8 cellular contexts compared by ENCODE assay signal in genomic region chr11:34052036-34052607, GRCh38. TPM values are rescaled to one million over a fixed set of nuclear protein-coding genes. Genes with fewer than 3 reads are reported as not detected.
DNase-seq lines count a peak whose midpoint lies in the region; ATAC-seq, FAIRE-seq and TF ChIP-seq lines count a peak whose summit lies in the region.

No MANE protein-coding gene starts in this region.

- CTCF ChIA-PET in A549 (lab: Yijun Ruan, JAX): interaction anchor here (0.6 to 3.1 kb wide), 4 partner anchors 14 to 275 kb away, joined by 3 to 13 read pairs (median 4); no protein-coding TSS in a partner anchor

- TF ChIP-seq EP300 in A549 (IDR thresholded peaks at IDR 0.05): no peak

- peak overlapping the region; percentile 91 for H3K4me3 ChIP-seq in A549

- H3K9me3 ChIP-seq in A549: no peaks in the 10 kb centered on the region

- DNase-seq in A549 (ENCODE audit: low read depth in 1 of 2, low spot score in 1 of 2) (peak; percentile 86 to 91), NCI-H2196 (lab: John Stamatoyannopoulos, UW; ENCODE audit: unreplicated experiment) (peak; percentile 96), caudate nucleus (lab: John Stamatoyannopoulos, UW) (peak in 60 of 61 donors; percentile 6 to 90 (median 74)), islet precursor cell (peak; percentile 92)
- DNase-seq in activated CD4-positive, CD25-positive, alpha-beta regulatory T cell (lab: John Stamatoyannopoulos, UW): peak; percentile 78 to 90 (median 86)
- peak; percentile 95 for DNase-seq in stimulated activated CD4-positive, alpha-beta T cell treated with anti-CD3 and anti-CD28 coated beads, Interleukin-12 subunit alpha, Interleukin-12 subunit beta, amount 100 ng/mL, for 4 hours

- FAIRE-seq in A549 (lab: Jason Lieb, UNC): no peak

- H3K4me2 ChIP-seq in A549: peak overlapping the region; percentile 85

- peaks cover 38% of the 10 kb centered on the region for H3K4me1 ChIP-seq in A549

- peak; percentile 56 for TF ChIP-seq POLR2A in A549 (IDR thresholded peaks at IDR 0.05; ENCODE audit: low read length)

- no peak for TF ChIP-seq RAD21 in A549 (conservative IDR thresholded peaks at IDR 0.05 in 1 of 2, IDR thresholded peaks at IDR 0.05 in 1 of 2)

- H3K27ac ChIP-seq in A549: peak overlapping the region; percentile 98 to 100
- H3K27ac ChIP-seq in caudate nucleus (ENCODE audit: low read depth, low read length): peak overlapping the region; percentile 100

- 0% methylated on average over 24 of the region's 82 CpGs for WGBS in A549 (ENCODE audit: missing lambda C conversion rate)

- peak; percentile 77 to 81 for ATAC-seq in A549
- peak; percentile 29 for ATAC-seq in GM18858 (IDR thresholded peaks at IDR 0.05; ENCODE audit: unreplicated experiment)
- ATAC-seq in HG03066 (IDR thresholded peaks at IDR 0.05; ENCODE audit: low read depth, unreplicated experiment): peak; percentile 55

- TF ChIP-seq CTCF in A549 (IDR thresholded peaks at IDR 0.05): no peak

- POLR2A ChIA-PET in A549 (lab: Yijun Ruan, JAX): interaction anchor here (1.0 to 1.8 kb wide), 8 partner anchors 7 to 53 kb away, joined by 3 to 11 read pairs (median 6); partner anchors contain the start of gene NAT10

TF ChIP-seq in A549, 52 proteins besides CTCF, POLR2A, EP300 and RAD21:
- TF ChIP-seq MAZ (IDR thresholded peaks at IDR 0.05; ENCODE audit: borderline replicate concordance, low read depth, low read length) (0 out of 2 replicates have a peak, but pooled peaks have one; percentile 39), GATA3 (IDR thresholded peaks at IDR 0.05; ENCODE audit: borderline replicate concordance) (peak; percentile 46; the same call in 1 of the 2 replicates), RARB (CRISPR knock-in tag; IDR thresholded peaks at IDR 0.05) (no peak), BHLHE40 (IDR thresholded peaks at IDR 0.05; ENCODE audit: low read depth, low read length) (no peak), FOSB (CRISPR knock-in tag; IDR thresholded peaks at IDR 0.05) (no peak), MYC (IDR thresholded peaks at IDR 0.05; ENCODE audit: borderline replicate concordance, low read length) (peak; percentile 68; the same call in 1 of the 2 replicates), TFCP2L1 (CRISPR knock-in tag; IDR thresholded peaks at IDR 0.05) (peak; percentile 60; the same call in 1 of the 2 replicates), MAX (IDR thresholded peaks at IDR 0.05) (peak; percentile 67; the same call in 1 of the 2 replicates), ZC3H11A (IDR thresholded peaks at IDR 0.05) (no peak), JUN (IDR thresholded peaks at IDR 0.05) (peak in 1 of 2 experiments; percentile 6; a peak in 2 of 5 replicates), USF2 (IDR thresholded peaks at IDR 0.05) (no peak), CHD2 (IDR thresholded peaks at IDR 0.05; ENCODE audit: low read length, partially characterized antibody) (peak; percentile 59), E2F6 (IDR thresholded peaks at IDR 0.05; ENCODE audit: borderline replicate concordance, low read depth) (peak; percentile 58), CBX8 (IDR thresholded peaks at IDR 0.05) (no peak), KDM5A (IDR thresholded peaks at IDR 0.05) (no peak; the same call in none of the 2 replicates), NPAS2 (CRISPR knock-in tag; IDR thresholded peaks at IDR 0.05; ENCODE audit: borderline replicate concordance) (no peak), POLR2AphosphoS2 (conservative IDR thresholded peaks at IDR 0.05; ENCODE audit: low read length) (no peak)
TF ChIP-seq in A549: peak in this region for 8.

RNA-seq across cellular contexts. Expression of gene CAPRIN1, which starts 0.6 kb away (rescaled TPM):
- polyA plus RNA-seq in A549 (2011; rRNA removed): 224 and 255 TPM in 2 replicates
- polyA plus RNA-seq in A549 (2012; cell fraction: cytosol; rRNA removed): 65.3 and 85.5 TPM in 2 replicates
- 86.8 and 107 TPM in 2 replicates for polyA plus RNA-seq in A549 (2012; cell fraction: nucleus; rRNA removed)
- 159 to 178 TPM (median 165 TPM) in 3 replicates for polyA plus RNA-seq in A549 (2017; fragmentation: RNase III; extraction: RNeasy Plus Mini Kit Qiagen cat#74134 plus additional on column Dnase treatment)
- 349 and 390 TPM in 2 replicates for polyA minus RNA-seq in A549 (2011; rRNA and poly(A)+ RNA removed)

RNA-seq across cellular contexts. Expression of gene NAT10, which starts 53.3 kb away (rescaled TPM):
- polyA plus RNA-seq in A549 (2011; rRNA removed) (57.1 and 59.3 TPM in 2 replicates), A549 (2017; fragmentation: RNase III; extraction: RNeasy Plus Mini Kit Qiagen cat#74134 plus additional on column Dnase treatment) (37.6 to 44.6 TPM (median 38.6 TPM) in 3 replicates)
- polyA plus RNA-seq in A549 (2012; cell fraction: cytosol; rRNA removed): 33.2 and 40.2 TPM in 2 replicates
- 79.7 and 94.3 TPM in 2 replicates for polyA plus RNA-seq in A549 (2012; cell fraction: nucleus; rRNA removed)
- 102 and 107 TPM in 2 replicates for polyA minus RNA-seq in A549 (2011; rRNA and poly(A)+ RNA removed)

Comparison
In these comparisons a context has a peak if more than half of its experiments do, and no peak if none do; other contexts are left out.
1. Peak in every context shown above with its lines: DNase-seq, ATAC-seq, H3K4me3 ChIP-seq and H3K27ac ChIP-seq.
2. ATAC-seq: peak in every context shown above with its lines; median percentile 79 in A549; 55 in HG03066; 29 in GM18858.